Comparison of ENCODE assay signal across 24 cellular contexts in the genomic region with DNA sequence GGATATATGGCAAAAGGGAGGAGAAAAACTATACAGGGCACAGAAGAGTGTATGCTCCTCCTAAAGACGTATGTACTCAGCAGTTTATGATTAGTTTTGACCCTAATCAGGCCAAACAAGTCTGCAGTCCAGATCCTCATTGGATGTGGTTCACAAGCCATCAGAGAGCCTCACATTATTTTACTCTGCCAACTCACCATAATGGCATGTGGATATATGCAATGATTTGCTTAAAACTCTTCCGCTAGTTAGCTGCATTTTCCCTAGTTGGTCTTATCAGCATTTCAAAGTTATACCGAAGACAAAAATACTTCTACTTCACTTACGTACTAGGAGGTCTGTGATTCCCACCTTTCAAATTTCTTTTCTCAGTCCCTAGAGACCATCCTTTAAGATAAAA.
A peak's percentile ranks its signal among the peaks of the same experiment; 100 is the strongest.
DNase-seq lines count a peak whose midpoint lies in the region; ATAC-seq, FAIRE-seq and TF ChIP-seq lines count a peak whose summit lies in the region.
"Had no signal": no experiment of that assay in that cellular context is flagged by ENCODE, and none has a peak within 500 bp of the region (broad histone marks: within the 10 kb centered on the region; RNA-seq: fewer than 3 reads in every experiment).

No MANE protein-coding gene starts in this region.

- H3K27me3 ChIP-seq in astrocyte (ENCODE audit: insufficient read depth, low read length) = no peaks in the 10 kb centered on the region
- H3K27me3 ChIP-seq: BE2C; BLaER1 treated with 17β-estradiol and CSF1 and Interleukin-3, amounts not matched to agents 10 nM and 100 nM had no signal

- peaks cover 2% of the 10 kb centered on the region for H3K27me3 Mint-ChIP-seq in astrocyte (ENCODE audit: low read depth, unreplicated experiment)
- H3K27me3 Mint-ChIP-seq in activated CD4-positive, alpha-beta memory T cell treated with anti-CD3 and anti-CD28 coated beads, Interleukin-2, amount 10 ng/mL, durations not matched to agents 7 days and 5 days = no peaks in the 10 kb centered on the region

- H3K4me3 Mint-ChIP-seq in astrocyte (ENCODE audit: unreplicated experiment) = no peak overlapping the region
- H3K4me3 Mint-ChIP-seq in activated CD4-positive, alpha-beta memory T cell treated with anti-CD3 and anti-CD28 coated beads, Interleukin-2, amount 10 ng/mL, durations not matched to agents 7 days and 5 days = no peak overlapping the region
- H3K4me3 Mint-ChIP-seq: CD4-positive, alpha-beta memory T cell had no signal

- H3K9ac ChIP-seq in astrocyte (ENCODE audit: low read length) = no peak overlapping the region
- H3K9ac ChIP-seq: BLaER1 treated with 17β-estradiol and CSF1 and Interleukin-3, amounts not matched to agents 10 nM and 100 nM; GM23248 had no signal

- no peak overlapping the region for H3K4me3 ChIP-seq in astrocyte (ENCODE audit: insufficient read depth, low read depth, low read length)
- H3K4me3 ChIP-seq in fibroblast of villous mesenchyme (ENCODE audit: low read depth, low read length) = no peak overlapping the region
- no peak overlapping the region for H3K4me3 ChIP-seq in foreskin fibroblast (ENCODE audit: low read depth in 1 of 2, low read length in 2 of 2)
- H3K4me3 ChIP-seq: BLaER1 treated with 17β-estradiol and CSF1 and Interleukin-3, amounts not matched to agents 10 nM and 100 nM; GM12878; GM23248 had no signal

- no peak overlapping the region for H3K27ac ChIP-seq in astrocyte (ENCODE audit: low read depth, low read length)
- H3K27ac ChIP-seq: 22Rv1; BLaER1 treated with 17β-estradiol and CSF1 and Interleukin-3, amounts not matched to agents 10 nM and 100 nM; GM23248 had no signal

- TF ChIP-seq POLR2A in GM12891 (IDR thresholded peaks at IDR 0.05; ENCODE audit: low read depth, low read length) = no peak

- no peaks in the 10 kb centered on the region for H3K79me2 ChIP-seq in astrocyte (ENCODE audit: insufficient read depth, low read length)

- no peak for TF ChIP-seq CTCF in astrocyte (IDR thresholded peaks at IDR 0.05; ENCODE audit: insufficient read depth, low read depth, low read length)
- no peak for TF ChIP-seq CTCF in fibroblast of villous mesenchyme (IDR thresholded peaks at IDR 0.05; ENCODE audit: insufficient read depth, low read depth, low read length)
- TF ChIP-seq CTCF in foreskin fibroblast (IDR thresholded peaks at IDR 0.05; ENCODE audit: low read depth, low read length) = no peak

- CTCF ChIA-PET in activated CD4-positive, alpha-beta memory T cell treated with anti-CD3 and anti-CD28 coated beads, Interleukin-2, amount 10 ng/mL, durations not matched to agents 7 days and 5 days (lab: Charles Lee) = no interaction called here

- H3K27ac Mint-ChIP-seq in astrocyte (ENCODE audit: unreplicated experiment) = no peak overlapping the region
- H3K27ac Mint-ChIP-seq in activated CD4-positive, alpha-beta memory T cell treated with anti-CD3 and anti-CD28 coated beads, Interleukin-2, amount 10 ng/mL, durations not matched to agents 7 days and 5 days = no peak overlapping the region
- H3K27ac Mint-ChIP-seq: CD4-positive, alpha-beta memory T cell had no signal

- no peaks in the 10 kb centered on the region for H3K4me1 Mint-ChIP-seq in astrocyte (ENCODE audit: low read depth, unreplicated experiment)
- no peaks in the 10 kb centered on the region for H3K4me1 Mint-ChIP-seq in activated CD4-positive, alpha-beta memory T cell treated with anti-CD3 and anti-CD28 coated beads, Interleukin-2, amount 10 ng/mL, durations not matched to agents 7 days and 5 days
- H3K4me1 Mint-ChIP-seq: CD4-positive, alpha-beta memory T cell had no signal

- no peak for ATAC-seq in GM21367 (IDR thresholded peaks at IDR 0.05; ENCODE audit: unreplicated experiment)
- ATAC-seq: GM12878 had no signal

- H3K9me3 ChIP-seq in astrocyte (ENCODE audit: insufficient read depth, low read depth, low read length) = no peaks in the 10 kb centered on the region
- H3K9me3 ChIP-seq: BE2C had no signal

- FAIRE-seq in astrocyte (lab: Jason Lieb, UNC) (no peak), GM12891 (lab: Jason Lieb, UNC) (no peak)
- FAIRE-seq: A204.1, GM12878, GM18507, H1 had no signal

- H3K36me3 ChIP-seq in astrocyte (ENCODE audit: insufficient read depth, low read length) = no peaks in the 10 kb centered on the region
- H3K36me3 ChIP-seq: BE2C; BLaER1 treated with 17β-estradiol and CSF1 and Interleukin-3, amounts not matched to agents 10 nM and 100 nM had no signal

- no peaks in the 10 kb centered on the region for H4K20me1 ChIP-seq in astrocyte (ENCODE audit: insufficient read depth, low read length)
- H4K20me1 ChIP-seq: BLaER1 treated with 17β-estradiol and CSF1 and Interleukin-3, amounts not matched to agents 10 nM and 100 nM had no signal

- peaks cover 8% of the 10 kb centered on the region for H3K9me3 Mint-ChIP-seq in astrocyte (ENCODE audit: unreplicated experiment)
- H3K9me3 Mint-ChIP-seq in activated CD4-positive, alpha-beta memory T cell treated with anti-CD3 and anti-CD28 coated beads, Interleukin-2, amount 10 ng/mL, durations not matched to agents 7 days and 5 days = no peaks in the 10 kb centered on the region
- H3K9me3 Mint-ChIP-seq: CD4-positive, alpha-beta memory T cell had no signal

- no peaks in the 10 kb centered on the region for H3K4me1 ChIP-seq in astrocyte (ENCODE audit: insufficient read depth, low read length)
- H3K4me1 ChIP-seq: BE2C; BLaER1 treated with 17β-estradiol and CSF1 and Interleukin-3, amounts not matched to agents 10 nM and 100 nM had no signal

- H3K4me2 ChIP-seq in astrocyte (ENCODE audit: low read length) = no peak overlapping the region
- H3K4me2 ChIP-seq: BLaER1 treated with 17β-estradiol and CSF1 and Interleukin-3, amounts not matched to agents 10 nM and 100 nM had no signal

- no peak overlapping the region for H2AFZ ChIP-seq in astrocyte (ENCODE audit: low read depth, low read length)
- H2AFZ ChIP-seq: GM23248 had no signal

- POLR2A ChIA-PET in activated CD4-positive, alpha-beta memory T cell treated with anti-CD3 and anti-CD28 coated beads, Interleukin-2, amount 10 ng/mL, durations not matched to agents 7 days and 5 days (lab: Charles Lee) = no interaction called here

- DNase-seq in ELR (ENCODE audit: low read depth) = peak; percentile 1
- peak; percentile 55 for DNase-seq in astrocyte (ENCODE audit: low read depth)
- DNase-seq in fibroblast of villous mesenchyme (ENCODE audit: low read depth) = peak; percentile 5
- peak; percentile 31 for DNase-seq in non-pigmented ciliary epithelial cell (ENCODE audit: low read depth)
- DNase-seq in activated CD4-positive, alpha-beta memory T cell treated with anti-CD3 and anti-CD28 coated beads, Interleukin-2, amount 10 ng/mL, durations not matched to agents 7 days and 5 days = no peak
- no peak for DNase-seq in GM12891 (ENCODE audit: insufficient read length, low spot score)
- no peak for DNase-seq in foreskin fibroblast
- DNase-seq: AML-193; BE2C; Calu3; CD4-positive, alpha-beta memory T cell; COR-L47; DND-41; GDM1; GM23248; H7; HCEC 1CT had no signal

- no peaks in the 10 kb centered on the region for H3K36me3 Mint-ChIP-seq in astrocyte (ENCODE audit: low read depth, unreplicated experiment)
- no peaks in the 10 kb centered on the region for H3K36me3 Mint-ChIP-seq in activated CD4-positive, alpha-beta memory T cell treated with anti-CD3 and anti-CD28 coated beads, Interleukin-2, amount 10 ng/mL, durations not matched to agents 7 days and 5 days (ENCODE audit: low read depth)
- H3K36me3 Mint-ChIP-seq: CD4-positive, alpha-beta memory T cell had no signal

TF ChIP-seq in GM12891, 5 proteins besides CTCF, POLR2A, EP300 and RAD21:
- TF ChIP-seq SPI1 (IDR thresholded peaks at IDR 0.05; ENCODE audit: low read depth, low read length) (no peak), TAF1 (IDR thresholded peaks at IDR 0.05; ENCODE audit: low read depth, low read length) (no peak), PAX5 (IDR thresholded peaks at IDR 0.05; ENCODE audit: insufficient read depth, low read length, severe bottlenecking) (no peak), POLR2AphosphoS5 (IDR thresholded peaks at IDR 0.05; ENCODE audit: low read depth, low read length) (no peak)

Comparison
In these comparisons a context has a peak if more than half of its experiments do, and no peak if none do; other contexts are left out.
1. DNase-seq: peak in ELR (single experiment), astrocyte (single experiment), fibroblast of villous mesenchyme (single experiment) and non-pigmented ciliary epithelial cell (single experiment); none in activated CD4-positive, alpha-beta memory T cell treated with anti-CD3 and anti-CD28 coated beads, Interleukin-2, amount 10 ng/mL, durations not matched to agents 7 days and 5 days (single experiment), GM12891 (single experiment) and foreskin fibroblast (0 of 2).